ENCODE assay signal across 8 cellular contexts in the genomic region with DNA sequence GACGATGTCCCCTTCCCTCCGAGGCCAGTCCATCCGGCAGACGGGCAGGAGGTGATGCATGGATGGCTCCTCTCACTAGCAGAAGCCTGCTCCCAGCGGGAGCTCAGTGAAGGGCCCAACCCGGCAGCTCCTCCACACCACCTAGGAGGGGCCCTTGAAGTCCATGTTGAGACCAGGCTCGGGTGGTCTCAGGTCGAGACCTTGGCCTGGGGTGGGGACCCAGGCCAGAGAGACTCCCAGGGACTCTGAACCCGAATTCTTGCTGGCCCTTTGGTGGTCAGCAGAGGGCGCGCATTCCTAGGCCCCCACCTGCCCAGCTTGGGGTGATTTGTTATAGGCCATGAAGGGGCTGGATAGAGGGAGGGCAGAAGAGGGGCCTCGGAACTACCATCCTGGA. TPM values are rescaled to one million over a fixed set of nuclear protein-coding genes. Genes with fewer than 3 reads are reported as not detected.
A peak's percentile ranks its signal among the peaks of the same experiment; 100 is the strongest.
DNase-seq lines count a peak whose midpoint lies in the region; ATAC-seq and TF ChIP-seq lines count a peak whose summit lies in the region.

No MANE protein-coding gene starts in this region.

- ATAC-seq in HG02840 (IDR thresholded peaks at IDR 0.05; ENCODE audit: low FRiP score, unreplicated experiment) = no peak

- H3K4me2 ChIP-seq in hepatocyte = peak overlapping the region; percentile 99

- no peak overlapping the region for H3K27ac ChIP-seq in HUES6 (ENCODE audit: low read depth, low read length)
- H3K27ac ChIP-seq in hepatocyte = no peak overlapping the region
- no peak overlapping the region for H3K27ac ChIP-seq in suprapubic skin

- no peak overlapping the region for H3K9ac ChIP-seq in HUES6 (ENCODE audit: low read length)

- TF ChIP-seq CTCF in AG10803 (conservative IDR thresholded peaks at IDR 0.05; ENCODE audit: low read length) (peak; percentile 32), hepatocyte (IDR thresholded peaks at IDR 0.05; ENCODE audit: poor library complexity) (peak; percentile 48), suprapubic skin (IDR thresholded peaks at IDR 0.05) (no peak)

- no peaks in the 10 kb centered on the region for H3K9me3 ChIP-seq in HUES6 (ENCODE audit: control insufficient read depth, insufficient read depth, low read depth, low read length)
- H3K9me3 ChIP-seq in hepatocyte (ENCODE audit: low read depth) = no peaks in the 10 kb centered on the region
- no peaks in the 10 kb centered on the region for H3K9me3 ChIP-seq in suprapubic skin

- 14% methylated on average over 12 of the region's 12 CpGs for WGBS in hepatocyte (ENCODE audit: low lambda C conversion rate, missing lambda C conversion rate)
- WGBS in suprapubic skin = 47% methylated on average over 12 of the region's 12 CpGs

- H3K27me3 ChIP-seq in HUES6 (ENCODE audit: control insufficient read depth, insufficient read depth, low read length) (peaks cover 99% of the 10 kb centered on the region), hepatocyte (peaks cover 66% of the 10 kb centered on the region), suprapubic skin (peaks cover 36% of the 10 kb centered on the region)

- no peak for TF ChIP-seq POLR2A in suprapubic skin (IDR thresholded peaks at IDR 0.05)

- H3K79me2 ChIP-seq in hepatocyte = no peaks in the 10 kb centered on the region

- H3K36me3 ChIP-seq in HUES6 (ENCODE audit: control insufficient read depth, insufficient read depth, low read length) = no peaks in the 10 kb centered on the region
- H3K36me3 ChIP-seq in hepatocyte (replicated peaks; ENCODE audit: insufficient read depth, low read depth) = no peaks in the 10 kb centered on the region
- H3K36me3 ChIP-seq in suprapubic skin = no peaks in the 10 kb centered on the region

- H3K4me1 ChIP-seq in HUES6 (ENCODE audit: control insufficient read depth, insufficient read depth, low read length) (peaks cover 4% of the 10 kb centered on the region; the same call in 1 of the 2 replicates), hepatocyte (ENCODE audit: insufficient read depth) (peaks cover 6% of the 10 kb centered on the region), suprapubic skin (peaks cover 16% of the 10 kb centered on the region)

- H4K20me1 ChIP-seq in hepatocyte (ENCODE audit: insufficient read depth, poor library complexity, severe bottlenecking) = no peaks in the 10 kb centered on the region

- no peak for DNase-seq in AG10803 (ENCODE audit: low read depth)
- peak; percentile 75 for DNase-seq in activated effector memory CD4-positive, alpha-beta T cell treated with anti-CD3 and anti-CD28 coated beads, Interleukin-2, amount 50 U/mL, for 16 hours
- no peak for DNase-seq in hepatocyte (ENCODE audit: low spot score)
- no peak for DNase-seq in suprapubic skin (ENCODE audit: low spot score in 2 of 2)
- DNase-seq in GOT3 (lab: John Stamatoyannopoulos, UW) = no peak
- no peak for DNase-seq in NCI-H526 treated with DMSO at 0.1 percent for 48 hours (lab: John Stamatoyannopoulos, UW)

- no peak for TF ChIP-seq EP300 in suprapubic skin (IDR thresholded peaks at IDR 0.05)

- H3K9me2 ChIP-seq in hepatocyte (replicated peaks; ENCODE audit: insufficient read depth) = no peaks in the 10 kb centered on the region

- H3K4me3 ChIP-seq in AG10803 (ENCODE audit: low read length) (no peak overlapping the region), HUES6 (ENCODE audit: low read depth, low read length) (peak overlapping the region; percentile 52), hepatocyte (no peak overlapping the region), suprapubic skin (peak overlapping the region; percentile 52)

- no peak overlapping the region for H2AFZ ChIP-seq in hepatocyte

RNA-seq across cellular contexts. Expression of gene NT5C1A, which starts 0.6 kb away (rescaled TPM):
- 2.1 and 5.1 TPM in 2 replicates for total RNA-seq in hepatocyte
- polyA plus RNA-seq in hepatocyte = 1.0 and 1.8 TPM in 2 replicates
- total RNA-seq in suprapubic skin = not detected

RNA-seq across cellular contexts. Expression of gene HPCAL4, which starts 18.7 kb away (rescaled TPM):
- total RNA-seq in hepatocyte (14.2 and 15.8 TPM in 2 replicates), suprapubic skin (under 1 TPM in 1 of 4 donors, not detected in 3; 0.55 TPM)
- polyA plus RNA-seq in hepatocyte = 12.6 and 13.8 TPM in 2 replicates

RNA-seq across cellular contexts. Expression of gene HEYL, which starts 33.1 kb away (rescaled TPM):
- total RNA-seq in hepatocyte (9.0 and 10.9 TPM in 2 replicates), suprapubic skin (1 to 10 TPM; 1.3 to 3.0 (median 1.8) TPM)
- polyA plus RNA-seq in hepatocyte = 17.9 and 24.8 TPM in 2 replicates

Comparison
In these comparisons a context has a peak if more than half of its experiments do, and no peak if none do; other contexts are left out.
1. H3K4me3 ChIP-seq: peak in HUES6 (single experiment) and suprapubic skin (single experiment); none in AG10803 (single experiment) and hepatocyte (single experiment).
2. CTCF ChIP-seq: peak in AG10803 (single experiment) and hepatocyte (single experiment); none in suprapubic skin (0 of 2).